In genomic region chr12:28799337-28799736, GRCh38 we compare ENCODE assay signal across 15 cellular contexts.
"Had no signal": no experiment of that assay in that cellular context is flagged by ENCODE, and none has a peak within 500 bp of the region (broad histone marks: within the 10 kb centered on the region; RNA-seq: fewer than 3 reads in every experiment).

No MANE protein-coding gene starts in this region.

- H3K27me3 ChIP-seq: brain microvascular endothelial cell, foreskin keratinocyte, pancreas, stomach had no signal

- H3K27ac ChIP-seq: brain microvascular endothelial cell, foreskin keratinocyte, pancreas, stomach had no signal

- H3K9me3 ChIP-seq: pancreas, stomach had no signal

- H3K36me3 ChIP-seq: brain microvascular endothelial cell, pancreas, stomach had no signal

- DNase-seq: activated CD4-positive, alpha-beta T cell treated with anti-CD3 and anti-CD28 coated beads, Interleukin-2, amount 50 U/mL, for 48 hours; activated CD8-positive, alpha-beta memory T cell treated with anti-CD3 and anti-CD28 coated beads, Interleukin-2, amount 10 ng/mL, durations not matched to agents 7 days and 5 days; activated effector memory CD4-positive, alpha-beta T cell treated with anti-CD3 and anti-CD28 coated beads, Interleukin-2, amount 50 U/mL, for 16 hours; activated T-cell treated with anti-CD3 and anti-CD28 coated beads, Interleukin-2, amount 50 U/mL, for 24 hours; amygdala; brain microvascular endothelial cell; cerebellar nuclear complex; dermis blood vessel endothelial cell; endodermal cell; foreskin keratinocyte; head of caudate nucleus; pancreas; stimulated activated CD4-positive, alpha-beta T cell treated with anti-CD3 and anti-CD28 coated beads, Interleukin-4, amount 100 ng/mL, for 4 hours; stomach; T-helper 17 cell had no signal

- H3K4me1 ChIP-seq: foreskin keratinocyte, stomach had no signal

- H3K4me3 ChIP-seq: pancreas, stomach had no signal
